Comparison of ENCODE assay signal across 1 cellular context in the genomic region with DNA sequence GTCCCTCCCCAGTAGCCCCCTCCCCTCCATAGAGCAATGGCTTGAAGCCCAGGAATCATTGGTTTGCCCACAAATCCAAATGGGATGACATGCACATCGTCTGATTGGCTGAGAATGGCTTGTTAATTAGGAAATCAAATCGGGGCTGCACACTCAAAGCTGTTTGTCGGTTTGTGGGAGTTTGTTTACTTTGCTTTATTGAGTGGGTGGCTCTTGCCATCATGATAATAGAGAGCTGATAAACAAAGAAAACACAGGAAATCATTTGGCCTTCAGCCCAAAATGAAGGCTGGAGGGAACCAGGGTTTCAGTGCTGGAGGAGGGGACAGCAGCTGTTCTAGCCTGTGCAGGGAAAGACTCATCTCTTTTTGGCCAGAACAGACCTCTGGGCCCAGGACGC.
TF ChIP-seq lines count a peak whose summit lies in the region.

No MANE protein-coding gene starts in this region.

TF ChIP-seq in IMR-90, 13 proteins besides CTCF, POLR2A, EP300 and RAD21:
- no peak for TF ChIP-seq FOS (IDR thresholded peaks at IDR 0.05; ENCODE audit: low read depth, low read length)
- no peak for TF ChIP-seq CHD1 (IDR thresholded peaks at IDR 0.05; ENCODE audit: low read depth, low read length)
- TF ChIP-seq RFX5 (IDR thresholded peaks at IDR 0.05; ENCODE audit: low read depth, low read length), result no peak
- no peak for TF ChIP-seq CEBPB (IDR thresholded peaks at IDR 0.05; ENCODE audit: low read depth, low read length)
TF ChIP-seq in IMR-90: peak in this region for 0.
